Comparison of ENCODE assay signal across 32 cellular contexts in the genomic region with DNA sequence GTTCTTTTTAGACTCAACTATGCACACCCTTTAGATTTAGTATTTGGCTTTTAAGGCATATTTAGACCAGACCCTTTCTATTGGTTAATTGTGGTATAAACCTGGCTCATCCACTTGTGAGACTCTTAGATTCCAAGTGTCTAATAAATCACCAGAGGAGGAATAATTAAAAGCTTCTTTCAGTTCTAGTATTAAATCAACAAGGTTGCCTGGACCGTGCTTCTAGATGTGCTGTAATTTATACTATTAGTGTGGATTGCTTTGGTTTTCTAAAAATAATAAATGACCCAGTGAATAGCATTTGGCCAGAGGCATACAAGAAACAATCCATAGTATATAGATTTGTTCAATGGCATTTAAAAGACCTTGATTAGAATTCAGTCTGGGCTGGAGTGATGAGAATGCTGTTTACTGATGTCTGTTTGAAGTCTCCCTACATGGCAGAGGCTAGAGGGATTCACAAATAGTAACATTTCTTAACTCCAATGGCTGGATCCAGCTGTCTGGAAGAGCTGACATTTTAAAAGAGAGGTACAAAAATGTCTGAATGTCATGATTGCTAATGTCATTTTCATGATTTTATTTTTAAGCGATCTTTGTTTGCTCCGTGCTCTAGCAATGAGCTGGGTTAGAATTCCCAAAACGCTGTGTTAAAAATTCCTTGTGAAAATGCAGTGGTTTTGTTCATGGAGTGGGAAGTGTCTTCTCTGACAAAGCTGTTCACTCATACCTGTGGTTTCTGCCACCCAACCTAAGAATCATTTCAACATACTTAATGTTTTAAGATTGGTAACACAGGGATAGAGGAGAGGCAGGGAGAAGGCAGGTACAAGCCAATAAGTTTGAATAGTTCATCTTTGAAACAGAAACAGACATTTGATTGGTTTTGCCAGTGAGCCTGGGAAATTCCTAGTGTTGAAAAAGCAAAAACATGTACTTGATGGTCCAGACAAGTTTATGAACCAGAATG.
DNase-seq lines count a peak whose midpoint lies in the region; ATAC-seq and TF ChIP-seq lines count a peak whose summit lies in the region.
"Had no signal": no experiment of that assay in that cellular context is flagged by ENCODE, and none has a peak within 500 bp of the region (broad histone marks: within the 10 kb centered on the region; RNA-seq: fewer than 3 reads in every experiment).

No MANE protein-coding gene starts in this region.

- peaks cover 65% of the 10 kb centered on the region for H3K4me1 Mint-ChIP-seq in chondrocyte (ENCODE audit: low read depth)
- H3K4me1 Mint-ChIP-seq in nephron = peaks cover 44% of the 10 kb centered on the region
- H3K4me1 Mint-ChIP-seq: B cell; central memory CD8-positive, alpha-beta T cell had no signal

- H3K36me3 Mint-ChIP-seq in chondrocyte (ENCODE audit: low read depth) (peaks cover 2% of the 10 kb centered on the region), nephron (ENCODE audit: low read depth) (peaks cover 10% of the 10 kb centered on the region)
- H3K36me3 Mint-ChIP-seq: activated naive CD8-positive, alpha-beta T cell; CD8-positive, alpha-beta T cell had no signal

- H3K9me3 ChIP-seq in left ventricle myocardium inferior (replicated peaks) = no peaks in the 10 kb centered on the region
- H3K9me3 ChIP-seq: A549, ascending aorta, lower lobe of right lung, thyroid gland, vagina had no signal

- H3K4me3 Mint-ChIP-seq in chondrocyte (ENCODE audit: unreplicated experiment) = no peak overlapping the region
- H3K4me3 Mint-ChIP-seq in nephron = no peak overlapping the region
- H3K4me3 Mint-ChIP-seq: activated CD8-positive, alpha-beta T cell treated with anti-CD3 and anti-CD28 coated beads for 36 hours; activated naive CD8-positive, alpha-beta T cell; B cell; CD8-positive, alpha-beta T cell; central memory CD8-positive, alpha-beta T cell; stimulated activated naive CD8-positive, alpha-beta T cell treated with anti-CD3 and anti-CD28 coated beads, Interleukin-15, amount 100 ng/mL, for 72 hours had no signal

- DNase-seq in left ventricle myocardium superior (no peak), left ventricle myocardium inferior (no peak), chondrocyte (ENCODE audit: low spot score) (no peak), dermis blood vessel endothelial cell (no peak)
- no peak for DNase-seq in activated CD4-positive, CD25-positive, alpha-beta regulatory T cell (lab: John Stamatoyannopoulos, UW)
- DNase-seq: activated CD4-positive, alpha-beta T cell treated with anti-CD3 and anti-CD28 coated beads for 1 hour; activated CD8-positive, alpha-beta T cell treated with anti-CD3 and anti-CD28 coated beads for 36 hours; CD8-positive, alpha-beta T cell; DMS 273 treated with DMSO at 0.1 percent for 48 hours; glutamatergic neuron; H7; islet precursor cell; lower lobe of right lung; NCI-H1105 treated with DMSO at 0.1 percent for 48 hours; NCI-H2029; NCI-H82; posterior cingulate gyrus; stimulated activated naive CD8-positive, alpha-beta T cell treated with anti-CD3 and anti-CD28 coated beads, Interleukin-15, amount 100 ng/mL, for 72 hours; T-helper 2 cell; thyroid gland had no signal

- intact Hi-C loops in left ventricle myocardium superior (cut with micrococcal nuclease) (no loop called here), left ventricle myocardium inferior (cut with micrococcal nuclease) (no loop called here)

- peaks cover 4% of the 10 kb centered on the region for H3K36me3 ChIP-seq in left ventricle myocardium inferior
- H3K36me3 ChIP-seq: ascending aorta, lower lobe of right lung, thyroid gland, vagina had no signal

- no peak overlapping the region for H3K27ac ChIP-seq in left ventricle myocardium inferior (replicated peaks)
- H3K27ac ChIP-seq: A549, epithelial cell of prostate, lower lobe of right lung, thyroid gland, vagina had no signal

- H3K9me3 Mint-ChIP-seq in chondrocyte (ENCODE audit: low read depth) (peaks cover 7% of the 10 kb centered on the region), nephron (no peaks in the 10 kb centered on the region)
- H3K9me3 Mint-ChIP-seq: activated T-helper 2 cell treated with anti-CD3 and anti-CD28 coated beads, Interferon-gamma antibody, Interleukin-2, Interleukin-4, amounts not matched to agents 10 μg/mL and 5 μg/mL and 100 μg/mL, durations not matched to agents 14 hours and 24 hours and 36 hours; CD8-positive, alpha-beta T cell; stimulated activated naive CD8-positive, alpha-beta T cell treated with anti-CD3 and anti-CD28 coated beads, Interleukin-15, amount 100 ng/mL, for 72 hours had no signal

- H3K27ac Mint-ChIP-seq in chondrocyte (ENCODE audit: unreplicated experiment) (peak overlapping the region; percentile 43), nephron (peak overlapping the region in 2 of 3 experiments; percentile 48 to 58)
- H3K27ac Mint-ChIP-seq: activated CD8-positive, alpha-beta T cell treated with anti-CD3 and anti-CD28 coated beads for 36 hours; activated naive CD8-positive, alpha-beta T cell; activated T-helper 2 cell treated with anti-CD3 and anti-CD28 coated beads, Interferon-gamma antibody, Interleukin-2, Interleukin-4, amounts not matched to agents 10 μg/mL and 5 μg/mL and 100 μg/mL, durations not matched to agents 14 hours and 24 hours and 36 hours; B cell; CD8-positive, alpha-beta T cell; stimulated activated naive CD8-positive, alpha-beta T cell treated with anti-CD3 and anti-CD28 coated beads, Interleukin-15, amount 100 ng/mL, for 72 hours had no signal

- peak; percentile 43 for ATAC-seq in left ventricle myocardium superior
- ATAC-seq in HG03521 (IDR thresholded peaks at IDR 0.05; ENCODE audit: unreplicated experiment) = no peak
- no peak for ATAC-seq in HG02885 (IDR thresholded peaks at IDR 0.05; ENCODE audit: poor library complexity, unreplicated experiment)
- ATAC-seq: A549; activated CD8-positive, alpha-beta T cell treated with anti-CD3 and anti-CD28 coated beads for 36 hours; CD8-positive, alpha-beta T cell; lower lobe of right lung; Right ventricle myocardium inferior; stimulated activated naive CD8-positive, alpha-beta T cell treated with anti-CD3 and anti-CD28 coated beads, Interleukin-15, amount 100 ng/mL, for 72 hours had no signal

- TF ChIP-seq CTCF in left ventricle myocardium inferior (IDR thresholded peaks at IDR 0.05; ENCODE audit: borderline replicate concordance) (no peak), chondrocyte (IDR thresholded peaks at IDR 0.05) (no peak), nephron (IDR thresholded peaks at IDR 0.05; ENCODE audit: unreplicated experiment in 3 of 3) (no peak)

- H3K27me3 Mint-ChIP-seq in chondrocyte (ENCODE audit: low read depth) = no peaks in the 10 kb centered on the region
- H3K27me3 Mint-ChIP-seq in nephron (ENCODE audit: low read depth) = no peaks in the 10 kb centered on the region
- H3K27me3 Mint-ChIP-seq: activated naive CD8-positive, alpha-beta T cell; B cell; central memory CD8-positive, alpha-beta T cell had no signal

- H3K4me1 ChIP-seq in left ventricle myocardium inferior = peaks cover 37% of the 10 kb centered on the region
- H3K4me1 ChIP-seq: A549 had no signal

- no peak overlapping the region for H3K4me3 ChIP-seq in left ventricle myocardium inferior
- H3K4me3 ChIP-seq: A549, ascending aorta, lower lobe of right lung, thyroid gland, vagina had no signal

- H3K27me3 ChIP-seq in left ventricle myocardium inferior (ENCODE audit: low read depth) = no peaks in the 10 kb centered on the region
- H3K27me3 ChIP-seq: ascending aorta, thyroid gland, vagina had no signal
